In genomic region chr7:17700138-17700537, GRCh38 we compare ENCODE assay signal across 35 cellular contexts.
"Had no signal": no experiment of that assay in that cellular context is flagged by ENCODE, and none has a peak within 500 bp of the region (broad histone marks: within the 10 kb centered on the region; RNA-seq: fewer than 3 reads in every experiment).

No MANE protein-coding gene starts in this region.

- FAIRE-seq: astrocyte, bronchial epithelial cell had no signal

- H3K36me3 ChIP-seq: adrenal gland, ascending aorta, brain microvascular endothelial cell, breast epithelium, cardiac muscle cell had no signal

- H3K4me3 ChIP-seq: adrenal gland, ascending aorta, body of pancreas, breast epithelium, cardiac muscle cell had no signal

- H3K4me1 ChIP-seq: adrenal gland, ascending aorta, body of pancreas, breast epithelium had no signal

- DNase-seq: activated effector memory CD4-positive, alpha-beta T cell treated with anti-CD3 and anti-CD28 coated beads, Interleukin-2, amount 50 U/mL, for 16 hours; activated effector memory CD4-positive, alpha-beta T cell treated with Interleukin-2 at 50 U/mL for 16 hours; activated gamma-delta T cell; activated gamma-delta T cell treated with Interleukin-2 at 50 U/mL for 16 hours; activated naive CD4-positive, alpha-beta T cell; activated naive CD4-positive, alpha-beta T cell treated with anti-CD3 and anti-CD28 coated beads for 36 hours; activated naive CD4-positive, alpha-beta T cell treated with anti-CD3 and anti-CD28 coated beads, Interleukin-2, amount 10 ng/mL, durations not matched to agents 7 days and 5 days; activated naive CD4-positive, alpha-beta T cell treated with anti-CD3 and anti-CD28 coated beads, Interleukin-2, amount 50 U/mL, for 16 hours; activated naive CD4-positive, alpha-beta T cell treated with Interleukin-2 at 50 U/mL for 16 hours; activated naive CD8-positive, alpha-beta T cell treated with anti-CD3 and anti-CD28 coated beads for 36 hours; activated naive CD8-positive, alpha-beta T cell treated with anti-CD3 and anti-CD28 coated beads, Interleukin-2, amount 10 ng/mL, durations not matched to agents 7 days and 5 days; activated naive CD8-positive, alpha-beta T cell treated with anti-CD3 and anti-CD28 coated beads, Interleukin-2, amount 50 U/mL, for 24 hours; activated T-cell treated with anti-CD3 and anti-CD28 coated beads for 4 hours; activated T-cell treated with anti-CD3 and anti-CD28 coated beads, Interleukin-2, amount 50 U/mL, for 1 hour; activated T-cell treated with anti-CD3 and anti-CD28 coated beads, Interleukin-2, amount 50 U/mL, for 24 hours; activated T-cell treated with anti-CD3 and anti-CD28 coated beads, Interleukin-2, amount 50 U/mL, for 4 hours; activated T-cell treated with anti-CD3 and anti-CD28 coated beads, Interleukin-2, amount 50 U/mL, for 48 hours; activated T-cell treated with anti-CD3 and anti-CD28 coated beads, Interleukin-2, amount 50 U/mL, for 72 hours; adrenal gland; amniotic stem cell; amygdala; anterior cingulate cortex; aorta; body of pancreas; brain microvascular endothelial cell; caudate nucleus; central memory CD4-positive, alpha-beta T cell; cerebellar nuclear complex had no signal

- ATAC-seq: activated naive CD4-positive, alpha-beta T cell treated with anti-CD3 and anti-CD28 coated beads, Interleukin-2, amount 50 U/mL, for 72 hours; activated naive CD8-positive, alpha-beta T cell treated with anti-CD3 and anti-CD28 coated beads, Interleukin-2, amount 50 U/mL, for 24 hours; activated T-cell treated with anti-CD3 and anti-CD28 coated beads, Interleukin-2, amount 50 U/mL, for 4 hours; activated T-cell treated with anti-CD3 and anti-CD28 coated beads, Interleukin-2, amount 50 U/mL, for 72 hours; activated T-helper 17 cell treated with anti-CD3 and anti-CD28 coated beads, Interleukin-2, amount 50 U/mL, for 72 hours; body of pancreas had no signal

- H3K27me3 ChIP-seq: adrenal gland, ascending aorta, body of pancreas, brain microvascular endothelial cell, breast epithelium, cardiac muscle cell had no signal

- H3K27ac ChIP-seq: adrenal gland, ascending aorta, body of pancreas, brain microvascular endothelial cell, breast epithelium, cardiac muscle cell had no signal
